Comparison of ENCODE assay signal across 8 cellular contexts in genomic region chr5:113378960-113379541, GRCh38. TPM values are rescaled to one million over a fixed set of nuclear protein-coding genes. Genes with fewer than 3 reads are reported as not detected.
DNase-seq lines count a peak whose midpoint lies in the region; ATAC-seq and TF ChIP-seq lines count a peak whose summit lies in the region.

No MANE protein-coding gene starts in this region.

- H3K9me2 ChIP-seq in GM23338 (ENCODE audit: insufficient read depth) (no peaks in the 10 kb centered on the region), Loucy (replicated peaks; ENCODE audit: low read depth, low read length) (no peaks in the 10 kb centered on the region)

- H3K27me3 Mint-ChIP-seq in GM23338 (ENCODE audit: insufficient read depth, low read depth, poor library complexity) (peaks cover 2% of the 10 kb centered on the region), T-cell (peaks cover 12 to 26% of the 10 kb centered on the region in 2 donors)

- H3K79me2 ChIP-seq in GM23338 (replicated peaks; ENCODE audit: insufficient read depth) (no peaks in the 10 kb centered on the region), Loucy (ENCODE audit: insufficient read depth, low read length) (no peaks in the 10 kb centered on the region)

- no peak overlapping the region for H3K27ac ChIP-seq in GM23338 (ENCODE audit: low read depth)

- DNase-seq in ELR (ENCODE audit: low read depth) (peak; percentile 63), GM23338 (ENCODE audit: low spot score) (peak; percentile 86), T-cell (peak in 33 of 34 experiments; percentile 7 to 53 (median 35)), amniotic stem cell (lab: John Stamatoyannopoulos, UW) (peak; percentile 34), hepatic stellate cell (ENCODE audit: low spot score) (peak; percentile 42), smooth muscle cell of the brain vasculature (ENCODE audit: low read depth, low spot score) (peak; percentile 37), NCI-H1048 (lab: John Stamatoyannopoulos, UW) (no peak)

- POLR2A ChIA-PET in T-cell (lab: Charles Lee): interaction anchor here in 1 of 2 donors (0.6 kb wide), 1 partner anchor 613 kb away, joined by 3 read pairs; no protein-coding TSS in a partner anchor

- no peak overlapping the region for H2AFZ ChIP-seq in GM23338
- H2AFZ ChIP-seq in Loucy (ENCODE audit: low read length): no peak overlapping the region

- no peak overlapping the region for H3K4me3 ChIP-seq in GM23338
- no peak overlapping the region for H3K4me3 ChIP-seq in Loucy (ENCODE audit: low read length, poor library complexity, severe bottlenecking)

- no peaks in the 10 kb centered on the region for H4K20me1 ChIP-seq in GM23338 (replicated peaks; ENCODE audit: insufficient read depth)
- H4K20me1 ChIP-seq in Loucy (ENCODE audit: insufficient read depth, low read length, poor library complexity, severe bottlenecking): no peaks in the 10 kb centered on the region

- H3K36me3 Mint-ChIP-seq in GM23338 (ENCODE audit: low read depth) (no peaks in the 10 kb centered on the region), T-cell (no peaks in the 10 kb centered on the region)

- H3F3A ChIP-seq in GM23338 (replicated peaks; ENCODE audit: low read depth) (no peaks in the 10 kb centered on the region), Loucy (ENCODE audit: low read depth) (no peaks in the 10 kb centered on the region)

- H3K4me1 Mint-ChIP-seq in GM23338 (0 out of 3 replicates have a peak, but pooled peaks cover 6% of the 10 kb centered on the region), T-cell (peaks cover 47 to 59% (median 49%) of the 10 kb centered on the region in 3 donors)

- H3K27ac Mint-ChIP-seq in GM23338: no peak overlapping the region
- H3K27ac Mint-ChIP-seq in T-cell: no peak overlapping the region

- TF ChIP-seq CTCF in GM23338 (conservative IDR thresholded peaks at IDR 0.05; ENCODE audit: low read depth in 2 of 2) (peak; percentile 85 to 88), Loucy (conservative IDR thresholded peaks at IDR 0.05; ENCODE audit: low read length) (peak; percentile 68)

- H3K27me3 ChIP-seq in GM23338 (ENCODE audit: insufficient read depth) (no peaks in the 10 kb centered on the region), Loucy (ENCODE audit: insufficient read depth, low read length, poor library complexity, severe bottlenecking) (peaks cover 6% of the 10 kb centered on the region)

- CTCF ChIA-PET in T-cell (lab: Charles Lee): interaction anchor here (0.6 to 2.2 kb wide), 9 partner anchors 9 to 383 kb away, joined by 3 to 9 read pairs (median 5); no protein-coding TSS in a partner anchor

- H3K4me3 Mint-ChIP-seq in GM23338: no peak overlapping the region
- peak overlapping the region in 2 of 3 donors; percentile 22 to 70 for H3K4me3 Mint-ChIP-seq in T-cell

- no peak overlapping the region for H3K9ac ChIP-seq in Loucy (ENCODE audit: low read depth, low read length, poor library complexity, severe bottlenecking)

- H3K4me2 ChIP-seq in GM23338 (no peak overlapping the region), Loucy (ENCODE audit: low read depth, low read length, poor library complexity, severe bottlenecking) (peak overlapping the region; percentile 56)

- ATAC-seq in GM23338 (peak; percentile 91), T-cell (replicated peaks in 1 of 4) (peak in 3 of 4 experiments; percentile 53 to 68 (median 62))

- H3K9me3 ChIP-seq in Loucy (ENCODE audit: insufficient read depth, low read depth, low read length): no peaks in the 10 kb centered on the region

- H3K9me3 Mint-ChIP-seq in GM23338 (no peaks in the 10 kb centered on the region), T-cell (no peaks in the 10 kb centered on the region)

- no peaks in the 10 kb centered on the region for H3K36me3 ChIP-seq in GM23338 (ENCODE audit: insufficient read depth)
- no peaks in the 10 kb centered on the region for H3K36me3 ChIP-seq in Loucy (ENCODE audit: insufficient read depth, low read length)

- H3K4me1 ChIP-seq in GM23338 (ENCODE audit: insufficient read depth) (peaks cover 5% of the 10 kb centered on the region; the same call in 1 of the 2 replicates), Loucy (ENCODE audit: insufficient read depth, low read length, poor library complexity, severe bottlenecking) (peaks cover 22% of the 10 kb centered on the region)

TF ChIP-seq in GM23338, 12 proteins besides CTCF, POLR2A, EP300 and RAD21 (continues in another document):
- no peak for TF ChIP-seq EZH2phosphoT487 (IDR thresholded peaks at IDR 0.05; ENCODE audit: unreplicated experiment)
- TF ChIP-seq, protein P1, sequence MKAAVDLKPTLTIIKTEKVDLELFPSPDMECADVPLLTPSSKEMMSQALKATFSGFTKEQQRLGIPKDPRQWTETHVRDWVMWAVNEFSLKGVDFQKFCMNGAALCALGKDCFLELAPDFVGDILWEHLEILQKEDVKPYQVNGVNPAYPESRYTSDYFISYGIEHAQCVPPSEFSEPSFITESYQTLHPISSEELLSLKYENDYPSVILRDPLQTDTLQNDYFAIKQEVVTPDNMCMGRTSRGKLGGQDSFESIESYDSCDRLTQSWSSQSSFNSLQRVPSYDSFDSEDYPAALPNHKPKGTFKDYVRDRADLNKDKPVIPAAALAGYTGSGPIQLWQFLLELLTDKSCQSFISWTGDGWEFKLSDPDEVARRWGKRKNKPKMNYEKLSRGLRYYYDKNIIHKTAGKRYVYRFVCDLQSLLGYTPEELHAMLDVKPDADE (IDR thresholded peaks at IDR 0.05): no peak
- TF ChIP-seq, protein P2, sequence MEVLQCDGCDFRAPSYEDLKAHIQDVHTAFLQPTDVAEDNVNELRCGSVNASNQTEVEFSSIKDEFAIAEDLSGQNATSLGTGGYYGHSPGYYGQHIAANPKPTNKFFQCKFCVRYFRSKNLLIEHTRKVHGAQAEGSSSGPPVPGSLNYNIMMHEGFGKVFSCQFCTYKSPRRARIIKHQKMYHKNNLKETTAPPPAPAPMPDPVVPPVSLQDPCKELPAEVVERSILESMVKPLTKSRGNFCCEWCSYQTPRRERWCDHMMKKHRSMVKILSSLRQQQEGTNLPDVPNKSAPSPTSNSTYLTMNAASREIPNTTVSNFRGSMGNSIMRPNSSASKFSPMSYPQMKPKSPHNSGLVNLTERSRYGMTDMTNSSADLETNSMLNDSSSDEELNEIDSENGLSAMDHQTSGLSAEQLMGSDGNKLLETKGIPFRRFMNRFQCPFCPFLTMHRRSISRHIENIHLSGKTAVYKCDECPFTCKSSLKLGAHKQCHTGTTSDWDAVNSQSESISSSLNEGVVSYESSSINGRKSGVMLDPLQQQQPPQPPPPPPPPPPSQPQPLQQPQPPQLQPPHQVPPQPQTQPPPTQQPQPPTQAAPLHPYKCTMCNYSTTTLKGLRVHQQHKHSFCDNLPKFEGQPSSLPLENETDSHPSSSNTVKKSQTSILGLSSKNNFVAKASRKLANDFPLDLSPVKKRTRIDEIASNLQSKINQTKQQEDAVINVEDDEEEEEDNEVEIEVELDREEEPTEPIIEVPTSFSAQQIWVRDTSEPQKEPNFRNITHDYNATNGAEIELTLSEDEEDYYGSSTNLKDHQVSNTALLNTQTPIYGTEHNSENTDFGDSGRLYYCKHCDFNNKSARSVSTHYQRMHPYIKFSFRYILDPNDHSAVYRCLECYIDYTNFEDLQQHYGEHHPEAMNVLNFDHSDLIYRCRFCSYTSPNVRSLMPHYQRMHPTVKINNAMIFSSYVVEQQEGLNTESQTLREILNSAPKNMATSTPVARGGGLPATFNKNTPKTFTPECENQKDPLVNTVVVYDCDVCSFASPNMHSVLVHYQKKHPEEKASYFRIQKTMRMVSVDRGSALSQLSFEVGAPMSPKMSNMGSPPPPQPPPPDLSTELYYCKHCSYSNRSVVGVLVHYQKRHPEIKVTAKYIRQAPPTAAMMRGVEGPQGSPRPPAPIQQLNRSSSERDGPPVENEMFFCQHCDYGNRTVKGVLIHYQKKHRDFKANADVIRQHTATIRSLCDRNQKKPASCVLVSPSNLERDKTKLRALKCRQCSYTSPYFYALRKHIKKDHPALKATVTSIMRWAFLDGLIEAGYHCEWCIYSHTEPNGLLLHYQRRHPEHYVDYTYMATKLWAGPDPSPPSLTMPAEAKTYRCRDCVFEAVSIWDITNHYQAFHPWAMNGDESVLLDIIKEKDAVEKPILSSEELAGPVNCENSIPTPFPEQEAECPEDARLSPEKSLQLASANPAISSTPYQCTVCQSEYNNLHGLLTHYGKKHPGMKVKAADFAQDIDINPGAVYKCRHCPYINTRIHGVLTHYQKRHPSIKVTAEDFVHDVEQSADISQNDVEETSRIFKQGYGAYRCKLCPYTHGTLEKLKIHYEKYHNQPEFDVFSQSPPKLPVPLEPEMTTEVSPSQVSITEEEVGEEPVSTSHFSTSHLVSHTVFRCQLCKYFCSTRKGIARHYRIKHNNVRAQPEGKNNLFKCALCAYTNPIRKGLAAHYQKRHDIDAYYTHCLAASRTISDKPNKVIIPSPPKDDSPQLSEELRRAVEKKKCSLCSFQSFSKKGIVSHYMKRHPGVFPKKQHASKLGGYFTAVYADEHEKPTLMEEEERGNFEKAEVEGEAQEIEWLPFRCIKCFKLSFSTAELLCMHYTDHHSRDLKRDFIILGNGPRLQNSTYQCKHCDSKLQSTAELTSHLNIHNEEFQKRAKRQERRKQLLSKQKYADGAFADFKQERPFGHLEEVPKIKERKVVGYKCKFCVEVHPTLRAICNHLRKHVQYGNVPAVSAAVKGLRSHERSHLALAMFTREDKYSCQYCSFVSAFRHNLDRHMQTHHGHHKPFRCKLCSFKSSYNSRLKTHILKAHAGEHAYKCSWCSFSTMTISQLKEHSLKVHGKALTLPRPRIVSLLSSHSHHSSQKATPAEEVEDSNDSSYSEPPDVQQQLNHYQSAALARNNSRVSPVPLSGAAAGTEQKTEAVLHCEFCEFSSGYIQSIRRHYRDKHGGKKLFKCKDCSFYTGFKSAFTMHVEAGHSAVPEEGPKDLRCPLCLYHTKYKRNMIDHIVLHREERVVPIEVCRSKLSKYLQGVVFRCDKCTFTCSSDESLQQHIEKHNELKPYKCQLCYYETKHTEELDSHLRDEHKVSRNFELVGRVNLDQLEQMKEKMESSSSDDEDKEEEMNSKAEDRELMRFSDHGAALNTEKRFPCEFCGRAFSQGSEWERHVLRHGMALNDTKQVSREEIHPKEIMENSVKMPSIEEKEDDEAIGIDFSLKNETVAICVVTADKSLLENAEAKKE (CRISPR knock-in tag; IDR thresholded peaks at IDR 0.05): no peak
- no peak for TF ChIP-seq STAT1 (IDR thresholded peaks at IDR 0.05; ENCODE audit: unreplicated experiment)

RNA-seq across cellular contexts. Expression of gene TSSK1B, which starts 55.7 kb away (rescaled TPM):
- total RNA-seq in GM23338 (2014; rRNA removed; shearing (Covaris generic)): 0.52 TPM in 1 of 2 replicates, not detected in the other
- not detected in 2 replicates for polyA plus RNA-seq in GM23338 (2016; fragmentation: Nextera tagmentation; extraction: Ambion mirVana)
- total RNA-seq in T-cell: not detected
